ENCODE assay signal across 8 cellular contexts in genomic region chr11:20127671-20128527, GRCh38. TPM values are rescaled to one million over a fixed set of nuclear protein-coding genes. Genes with fewer than 3 reads are reported as not detected.
DNase-seq lines count a peak whose midpoint lies in the region; ATAC-seq and TF ChIP-seq lines count a peak whose summit lies in the region.

No MANE protein-coding gene starts in this region.

- peak; percentile 37 for DNase-seq in DMS53 treated with DMSO at 0.1 percent for 48 hours (lab: John Stamatoyannopoulos, UW; ENCODE audit: unreplicated experiment)
- DNase-seq in H7, result peak; percentile 85
- peak; percentile 62 for DNase-seq in NCI-H1092 treated with DMSO at 0.1 percent for 48 hours (lab: John Stamatoyannopoulos, UW)
- DNase-seq in T-helper 17 cell, result peak; percentile 47 to 76 (median 54)
- peak; percentile 51 for DNase-seq in amniotic epithelial cell (ENCODE audit: low read depth)
- peak; percentile 71 to 86 (median 86) for DNase-seq in right cardiac atrium
- peak; percentile 17 to 45 for DNase-seq in gastrocnemius medialis
- DNase-seq in mesenteric fat pad (ENCODE audit: low spot score), result no peak

- H3K27ac ChIP-seq in right cardiac atrium (ENCODE audit: low read length) (no peak overlapping the region), gastrocnemius medialis (no peak overlapping the region)

- peaks cover 2% of the 10 kb centered on the region for H3K36me3 Mint-ChIP-seq in T-helper 17 cell (ENCODE audit: low read depth)

- H3K4me1 ChIP-seq in right cardiac atrium (ENCODE audit: control insufficient read depth, insufficient read depth, low read length) (no peaks in the 10 kb centered on the region), gastrocnemius medialis (no peaks in the 10 kb centered on the region)

- no peak overlapping the region for H3K4me3 Mint-ChIP-seq in T-helper 17 cell

- peak; percentile 57 to 83 (median 83) for TF ChIP-seq CTCF in gastrocnemius medialis (IDR thresholded peaks at IDR 0.05 in 4 of 5, conservative IDR thresholded peaks at IDR 0.05 in 1 of 5)

- H3K9me3 ChIP-seq in T-helper 17 cell (ENCODE audit: control insufficient read depth, low read length, poor library complexity, severe bottlenecking) (no peaks in the 10 kb centered on the region), right cardiac atrium (ENCODE audit: control insufficient read depth, low read length) (no peaks in the 10 kb centered on the region), gastrocnemius medialis (no peaks in the 10 kb centered on the region)

- H3K4me3 ChIP-seq in H7 (ENCODE audit: insufficient read depth, low read depth, low read length), result no peak overlapping the region
- H3K4me3 ChIP-seq in right cardiac atrium (ENCODE audit: low read length), result no peak overlapping the region
- H3K4me3 ChIP-seq in gastrocnemius medialis, result no peak overlapping the region

- H3K36me3 ChIP-seq in H7 (replicated peaks; ENCODE audit: control insufficient read depth, insufficient read depth, low read length) (no peaks in the 10 kb centered on the region), gastrocnemius medialis (no peaks in the 10 kb centered on the region)

- H3K27me3 ChIP-seq in H7 (ENCODE audit: control insufficient read depth, insufficient read depth, low read length) (peaks cover 14% of the 10 kb centered on the region), right cardiac atrium (ENCODE audit: control insufficient read depth, insufficient read depth) (no peaks in the 10 kb centered on the region), gastrocnemius medialis (no peaks in the 10 kb centered on the region)

- in situ Hi-C loops in gastrocnemius medialis (cut with MboI; ENCODE audit: low sequenced_read_pairs in 4 of 4), result loop anchor here (5.0 to 25.0 kb wide), 4 partner anchors 183 to 484 kb away; no protein-coding TSS in a partner anchor

- peak; percentile 85 for ATAC-seq in T-helper 17 cell
- peak; percentile 77 to 83 for ATAC-seq in right cardiac atrium
- ATAC-seq in gastrocnemius medialis, result peak; percentile 75 to 87

- no peak for TF ChIP-seq POLR2A in gastrocnemius medialis (IDR thresholded peaks at IDR 0.05)

- peaks cover 8% of the 10 kb centered on the region for H3K27me3 Mint-ChIP-seq in T-helper 17 cell

- no peak overlapping the region for H3K27ac Mint-ChIP-seq in T-helper 17 cell

- intact Hi-C loops in right cardiac atrium (cut with DNase I) (loop anchor here (5.0 to 10.0 kb wide), 3 partner anchors 176 to 227 kb away; no protein-coding TSS in a partner anchor), gastrocnemius medialis (cut with DNase I; ENCODE audit: low total_unique reads) (loop anchor here (1.0 kb wide), 2 partner anchors 227 to 482 kb away; no protein-coding TSS in a partner anchor)

- peaks cover 8% of the 10 kb centered on the region for H3K4me1 Mint-ChIP-seq in T-helper 17 cell

- WGBS in right cardiac atrium, result 63% methylated on average over 16 of the region's 16 CpGs

RNA-seq across cellular contexts. Expression of gene DBX1, which starts 32.4 kb away (rescaled TPM):
- total RNA-seq in H7 (2014; rRNA removed; shearing (Covaris generic)), result 0.59 and 1.8 TPM in 2 replicates
- total RNA-seq in T-helper 17 cell (not detected), right cardiac atrium (not detected), gastrocnemius medialis (not detected), mesenteric fat pad (not detected)
- polyA plus RNA-seq in right cardiac atrium, result not detected
